ENCODE assay signal across 8 cellular contexts in the genomic region with DNA sequence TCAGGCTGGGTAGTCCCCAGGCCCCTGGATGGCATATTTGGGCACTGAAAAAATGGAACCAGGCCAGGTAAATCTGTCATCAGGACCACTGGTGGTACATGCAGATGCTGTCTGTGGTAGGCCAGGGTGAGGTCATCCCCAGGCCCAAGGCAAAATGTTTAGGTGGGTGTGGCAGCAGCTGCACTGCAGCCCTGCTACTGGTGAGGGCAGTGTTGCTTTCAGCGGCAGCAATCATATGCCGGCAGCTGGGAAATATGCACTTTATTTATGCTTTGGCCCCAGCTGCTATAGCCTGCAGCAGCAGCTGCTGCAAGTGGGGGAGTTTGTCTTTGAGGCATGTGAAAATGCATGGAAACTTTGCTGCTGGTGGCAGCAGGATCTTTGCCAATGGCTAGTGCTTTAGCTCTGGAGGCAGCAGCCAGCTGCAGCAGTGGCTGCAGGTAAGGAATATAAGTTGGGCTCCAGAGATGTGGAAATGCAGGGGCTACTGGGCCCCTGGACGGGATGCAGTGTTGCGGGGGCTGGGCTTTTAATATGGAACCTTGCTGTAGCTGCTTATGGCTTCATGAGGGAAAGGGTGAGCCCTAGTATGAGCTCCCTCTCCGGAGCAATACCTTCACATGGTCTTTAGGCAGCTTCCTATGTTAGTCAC.
DNase-seq lines count a peak whose midpoint lies in the region; ATAC-seq, FAIRE-seq and TF ChIP-seq lines count a peak whose summit lies in the region.

No MANE protein-coding gene starts in this region.

- peak; percentile 81 for ATAC-seq in GM18517 (IDR thresholded peaks at IDR 0.05; ENCODE audit: unreplicated experiment)
- ATAC-seq in HG02885 (IDR thresholded peaks at IDR 0.05; ENCODE audit: poor library complexity, unreplicated experiment) = peak; percentile 71

- intact Hi-C loops in CD14-positive monocyte (cut with micrococcal nuclease) (loop anchor here in 1 of 2 donors (5.0 kb wide), 1 partner anchor 57 kb away; no protein-coding TSS in a partner anchor), ovary (cut with DNase I) (no loop called here)

- no peak overlapping the region for H3K4me3 Mint-ChIP-seq in CD14-positive monocyte

- no peak overlapping the region for H3K27ac ChIP-seq in ovary

- no peak overlapping the region for H3K4me3 ChIP-seq in bronchial epithelial cell (ENCODE audit: low read depth, low read length)
- H3K4me3 ChIP-seq in ovary = no peak overlapping the region

- no peaks in the 10 kb centered on the region for H3K9me3 ChIP-seq in ovary

- 41 to 48% (median 44%) methylated on average over 5 of the region's 5 CpGs for WGBS in ovary, 3 donors

- FAIRE-seq in bronchial epithelial cell (lab: Jason Lieb, UNC) = no peak

- TF ChIP-seq EP300 in ovary (IDR thresholded peaks at IDR 0.05) = no peak

- peaks cover 13 to 26% (median 24%) of the 10 kb centered on the region in 3 donors for H3K27me3 Mint-ChIP-seq in CD14-positive monocyte (ENCODE audit: low read depth in 3 of 3)

- peaks cover 41% of the 10 kb centered on the region for H3K4me1 Mint-ChIP-seq in CD14-positive monocyte

- peak overlapping the region in 1 of 7 donors; percentile 18 for H3K27ac Mint-ChIP-seq in CD14-positive monocyte

- H3K27me3 ChIP-seq in bronchial epithelial cell (ENCODE audit: control insufficient read depth, insufficient read depth, low read length) (no peaks in the 10 kb centered on the region), ovary (no peaks in the 10 kb centered on the region)

- no peaks in the 10 kb centered on the region for H3K4me1 ChIP-seq in ovary (ENCODE audit: insufficient read depth)

- TF ChIP-seq POLR2A in ovary (IDR thresholded peaks at IDR 0.05) = no peak

- peak; percentile 79 for TF ChIP-seq CTCF in CD14-positive monocyte (IDR thresholded peaks at IDR 0.05)
- peak; percentile 17 for TF ChIP-seq CTCF in bronchial epithelial cell (IDR thresholded peaks at IDR 0.05; ENCODE audit: insufficient read depth, low read length, severe bottlenecking)
- TF ChIP-seq CTCF in ovary (IDR thresholded peaks at IDR 0.05) = no peak

- DNase-seq in CD14-positive monocyte (ENCODE audit: low spot score) (peak; percentile 59), NCI-H2171 treated with DMSO at 0.1 percent for 48 hours (lab: John Stamatoyannopoulos, UW) (peak; percentile 89), bronchial epithelial cell (ENCODE audit: low read depth) (peak; percentile 33), retina (peak; percentile 59), ovary (no peak), midbrain (lab: John Stamatoyannopoulos, UW) (no peak)

- no peaks in the 10 kb centered on the region for H3K36me3 Mint-ChIP-seq in CD14-positive monocyte

- no peaks in the 10 kb centered on the region for H3K36me3 ChIP-seq in bronchial epithelial cell (ENCODE audit: control insufficient read depth, insufficient read depth, low read length)
- H3K36me3 ChIP-seq in ovary = no peaks in the 10 kb centered on the region

- H3K9me3 Mint-ChIP-seq in CD14-positive monocyte = peaks cover 0 to 2% (median 0%) of the 10 kb centered on the region in 7 donors

Comparison
In these comparisons a context has a peak if more than half of its experiments do, and no peak if none do; other contexts are left out.
1. DNase-seq: peak in CD14-positive monocyte (single experiment), NCI-H2171 treated with DMSO at 0.1 percent for 48 hours (single experiment), bronchial epithelial cell (single experiment) and retina (single experiment); none in ovary (0 of 5) and midbrain (single experiment).
2. CTCF ChIP-seq: peak in CD14-positive monocyte (single experiment) and bronchial epithelial cell (single experiment); none in ovary (0 of 3).